ENCODE assay signal across 26 cellular contexts in genomic region chr2:215737496-215737895, GRCh38.
DNase-seq lines count a peak whose midpoint lies in the region; ATAC-seq and TF ChIP-seq lines count a peak whose summit lies in the region.
"Had no signal": no experiment of that assay in that cellular context is flagged by ENCODE, and none has a peak within 500 bp of the region (broad histone marks: within the 10 kb centered on the region; RNA-seq: fewer than 3 reads in every experiment).

No MANE protein-coding gene starts in this region.

- H3K4me3 ChIP-seq in osteoblast (ENCODE audit: insufficient read depth, low read length) (no peak overlapping the region), tibial artery (no peak overlapping the region)
- H3K4me3 ChIP-seq: MG63, right lobe of liver had no signal

- no peaks in the 10 kb centered on the region for H3K79me2 ChIP-seq in osteoblast (ENCODE audit: insufficient read depth, low read length)

- peaks cover 20% of the 10 kb centered on the region for H3K4me1 Mint-ChIP-seq in WTC11
- H3K4me1 Mint-ChIP-seq: activated T-helper 17 cell treated with anti-CD3 and anti-CD28 coated beads, Interleukin-2, amount 50 U/mL, for 72 hours; CD8-positive, alpha-beta memory T cell had no signal

- H3K4me1 ChIP-seq in osteoblast (ENCODE audit: insufficient read depth, low read length) (peaks cover 33% of the 10 kb centered on the region), tibial artery (no peaks in the 10 kb centered on the region)
- H3K4me1 ChIP-seq: right lobe of liver had no signal

- POLR2A ChIA-PET in WTC11 (lab: Charles Lee): interaction anchor here (1.0 kb wide), 1 partner anchor 9 kb away, joined by 3 read pairs; no protein-coding TSS in a partner anchor

- H3K27ac ChIP-seq in osteoblast (ENCODE audit: low read depth, low read length): peak overlapping the region; percentile 58
- no peak overlapping the region for H3K27ac ChIP-seq in tibial artery
- H3K27ac ChIP-seq: 22Rv1, right lobe of liver had no signal

- H2AFZ ChIP-seq in osteoblast (ENCODE audit: low read length): peak overlapping the region; percentile 63

- peak; percentile 1 for DNase-seq in NCI-H146 (lab: John Stamatoyannopoulos, UW)
- no peak for DNase-seq in NCI-H146 treated with DMSO at 0.1 percent for 48 hours (lab: John Stamatoyannopoulos, UW; ENCODE audit: unreplicated experiment)
- peak; percentile 36 for DNase-seq in WTC11 (ENCODE audit: low spot score)
- peak; percentile 19 for DNase-seq in iPS DF 4.7 (ENCODE audit: extremely low read depth, low spot score)
- no peak for DNase-seq in osteoblast (ENCODE audit: insufficient read length, low spot score, missing footprints)
- DNase-seq in activated gamma-delta T cell treated with Interleukin-2 at 50 U/mL for 16 hours: no peak
- no peak for DNase-seq in tibial artery
- DNase-seq: activated CD4-positive, alpha-beta T cell treated with anti-CD3 and anti-CD28 coated beads, Interleukin-2, amount 50 U/mL, for 48 hours; CD8-positive, alpha-beta memory T cell; central memory CD4-positive, alpha-beta T cell; DMS153; KG1; MG63; NCI-H1105 treated with DMSO at 0.1 percent for 48 hours; NCI-H446; right lobe of liver; SK-N-SH; stimulated activated CD4-positive, alpha-beta T cell treated with anti-CD3 and anti-CD28 coated beads, Interleukin-12 subunit alpha, Interleukin-12 subunit beta, amount 100 ng/mL, for 4 hours; stimulated activated CD4-positive, alpha-beta T cell treated with anti-CD3 and anti-CD28 coated beads, Interleukin-4, amount 100 ng/mL, for 1 hour had no signal

- H3K9me3 ChIP-seq in osteoblast (ENCODE audit: low read depth, low read length): no peaks in the 10 kb centered on the region
- H3K9me3 ChIP-seq in tibial artery: no peaks in the 10 kb centered on the region
- H3K9me3 ChIP-seq: MG63, right lobe of liver had no signal

- TF ChIP-seq CTCF in WTC11 (IDR thresholded peaks at IDR 0.05) (no peak), osteoblast (IDR thresholded peaks at IDR 0.05; ENCODE audit: extremely low read depth, low read depth, low read length) (no peak), tibial artery (IDR thresholded peaks at IDR 0.05) (no peak)

- CTCF ChIA-PET in WTC11 (lab: Charles Lee): interaction anchor here (0.5 to 1.5 kb wide), 6 partner anchors 11 to 183 kb away, joined by 3 to 8 read pairs (median 3); no protein-coding TSS in a partner anchor

- no peaks in the 10 kb centered on the region for H3K27me3 Mint-ChIP-seq in WTC11 (ENCODE audit: low read depth)
- H3K27me3 Mint-ChIP-seq: progenitor cell of endocrine pancreas had no signal

- H3K36me3 ChIP-seq in osteoblast (ENCODE audit: insufficient read depth, low read length) (no peaks in the 10 kb centered on the region), tibial artery (no peaks in the 10 kb centered on the region)
- H3K36me3 ChIP-seq: MG63, right lobe of liver had no signal

- H4K20me1 ChIP-seq in osteoblast (ENCODE audit: insufficient read depth, low read length): no peaks in the 10 kb centered on the region

- H3K4me3 Mint-ChIP-seq in WTC11: no peak overlapping the region
- H3K4me3 Mint-ChIP-seq: activated naive CD8-positive, alpha-beta T cell; activated T-helper 17 cell treated with anti-CD3 and anti-CD28 coated beads, Interleukin-2, amount 50 U/mL, for 72 hours; CD8-positive, alpha-beta memory T cell; T-helper 1 cell treated with Interleukin-12 subunit alpha and Interleukin-12 subunit beta and Interleukin-4 antibody, amounts not matched to agents 30 μg/mL and 1 μg/mL, for 36 hours had no signal

- no peaks in the 10 kb centered on the region for H3K36me3 Mint-ChIP-seq in WTC11
- H3K36me3 Mint-ChIP-seq: activated naive CD8-positive, alpha-beta T cell; CD8-positive, alpha-beta memory T cell had no signal

- peaks cover 10% of the 10 kb centered on the region for H3K9me3 Mint-ChIP-seq in WTC11
- H3K9me3 Mint-ChIP-seq: activated T-helper 17 cell treated with anti-CD3 and anti-CD28 coated beads, Interleukin-2, amount 50 U/mL, for 72 hours; CD8-positive, alpha-beta memory T cell; T-helper 1 cell treated with Interleukin-12 subunit alpha and Interleukin-12 subunit beta and Interleukin-4 antibody, amounts not matched to agents 30 μg/mL and 1 μg/mL, for 36 hours had no signal

- ATAC-seq in WTC11 (peak; percentile 99), GM21360 (IDR thresholded peaks at IDR 0.05; ENCODE audit: unreplicated experiment) (no peak)
- ATAC-seq: activated CD4-positive, CD25-positive, alpha-beta regulatory T cell treated with anti-CD3 and anti-CD28 coated beads, Interleukin-2, amount 50 U/mL, for 24 hours; activated T-helper 17 cell treated with anti-CD3 and anti-CD28 coated beads, Interleukin-2, amount 50 U/mL, for 72 hours had no signal

- intact Hi-C loops in tibial artery (cut with DNase I; ENCODE audit: low total_unique reads): no loop called here

- no peak overlapping the region for H3K27ac Mint-ChIP-seq in WTC11
- H3K27ac Mint-ChIP-seq: activated naive CD8-positive, alpha-beta T cell; activated T-helper 17 cell treated with anti-CD3 and anti-CD28 coated beads, Interleukin-2, amount 50 U/mL, for 72 hours; CD8-positive, alpha-beta memory T cell; progenitor cell of endocrine pancreas; T-helper 1 cell treated with Interleukin-12 subunit alpha and Interleukin-12 subunit beta and Interleukin-4 antibody, amounts not matched to agents 30 μg/mL and 1 μg/mL, for 36 hours had no signal

- H3K27me3 ChIP-seq in osteoblast (ENCODE audit: insufficient read depth, low read length) (no peaks in the 10 kb centered on the region), tibial artery (no peaks in the 10 kb centered on the region)
- H3K27me3 ChIP-seq: MG63, right lobe of liver had no signal

- no peak overlapping the region for H3K4me2 ChIP-seq in osteoblast (ENCODE audit: insufficient read depth, low read length)
- H3K4me2 ChIP-seq: SK-N-SH had no signal

TF ChIP-seq in WTC11, 78 proteins besides CTCF, POLR2A, EP300 and RAD21 (continues in another document):
- no peak for TF ChIP-seq ZNF281 (CRISPR knock-in tag; IDR thresholded peaks at IDR 0.05)
- no peak for TF ChIP-seq ZNF138 (CRISPR knock-in tag; conservative IDR thresholded peaks at IDR 0.05)
- TF ChIP-seq IRF2 (CRISPR knock-in tag; IDR thresholded peaks at IDR 0.05; ENCODE audit: borderline replicate concordance, low read depth): no peak
- TF ChIP-seq JAZF1 (CRISPR knock-in tag; IDR thresholded peaks at IDR 0.05): no peak
- no peak for TF ChIP-seq EMX1 (CRISPR knock-in tag; IDR thresholded peaks at IDR 0.05)
- no peak for TF ChIP-seq HMGA2 (CRISPR knock-in tag; IDR thresholded peaks at IDR 0.05)
- TF ChIP-seq TEAD4 (CRISPR knock-in tag; IDR thresholded peaks at IDR 0.05): no peak
- no peak for TF ChIP-seq ZNF532 (CRISPR knock-in tag; IDR thresholded peaks at IDR 0.05; ENCODE audit: borderline replicate concordance)
- no peak for TF ChIP-seq ZBTB21 (CRISPR knock-in tag; IDR thresholded peaks at IDR 0.05; ENCODE audit: borderline replicate concordance)
- no peak for TF ChIP-seq MXD4 (CRISPR knock-in tag; IDR thresholded peaks at IDR 0.05; ENCODE audit: borderline replicate concordance)
- no peak for TF ChIP-seq PRRX2 (CRISPR knock-in tag; IDR thresholded peaks at IDR 0.05)

Comparison
In these comparisons a context has a peak if more than half of its experiments do, and no peak if none do; other contexts are left out.
1. DNase-seq: peak in NCI-H146 (single experiment), WTC11 (single experiment) and iPS DF 4.7 (single experiment); none in NCI-H146 treated with DMSO at 0.1 percent for 48 hours (single experiment), osteoblast (single experiment), activated gamma-delta T cell treated with Interleukin-2 at 50 U/mL for 16 hours (single experiment) and tibial artery (0 of 2).